ENCODE assay signal across 18 cellular contexts in the genomic region with DNA sequence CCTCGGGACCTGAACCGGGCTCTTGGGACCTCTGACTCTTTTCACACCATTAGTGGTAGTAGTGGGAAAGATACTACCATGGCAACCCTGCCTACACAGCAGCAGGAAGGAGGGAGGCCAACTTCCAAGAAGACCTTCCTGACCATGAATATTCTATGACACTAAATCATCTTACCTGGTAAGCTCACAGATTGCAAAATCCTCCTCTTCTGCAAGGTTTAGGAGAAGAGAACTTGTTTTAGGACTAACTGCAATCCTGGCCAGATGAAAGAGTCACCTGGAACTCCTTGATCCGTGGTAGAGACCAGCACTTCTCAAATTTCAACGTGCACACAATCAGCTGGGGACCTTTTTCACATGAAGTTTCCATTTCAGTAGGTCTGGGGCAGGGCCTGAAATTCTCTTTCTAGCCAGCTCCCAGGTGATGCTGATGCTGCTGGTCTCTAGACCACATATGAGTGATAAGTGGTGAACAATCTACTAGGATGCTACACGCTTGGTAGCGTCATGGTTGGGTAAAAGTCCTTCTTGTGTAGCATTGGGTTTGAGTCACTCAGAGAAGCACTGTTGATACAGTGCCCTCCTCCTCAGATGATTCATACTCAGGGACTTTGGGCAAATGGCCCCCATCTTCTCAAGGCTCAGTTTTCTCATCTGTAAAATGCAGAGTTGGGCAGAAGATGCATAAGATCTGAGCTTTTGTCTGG. TPM values are rescaled to one million over a fixed set of nuclear protein-coding genes. Genes with fewer than 3 reads are reported as not detected.
DNase-seq lines count a peak whose midpoint lies in the region; ATAC-seq and TF ChIP-seq lines count a peak whose summit lies in the region.
"Had no signal": no experiment of that assay in that cellular context is flagged by ENCODE, and none has a peak within 500 bp of the region (broad histone marks: within the 10 kb centered on the region; RNA-seq: fewer than 3 reads in every experiment).

No MANE protein-coding gene starts in this region.

- ATAC-seq in HG02610 (IDR thresholded peaks at IDR 0.05; ENCODE audit: unreplicated experiment) (peak; percentile 81), HG03039 (IDR thresholded peaks at IDR 0.05; ENCODE audit: unreplicated experiment) (no peak), GM18867 (IDR thresholded peaks at IDR 0.05; ENCODE audit: unreplicated experiment) (no peak)

- TF ChIP-seq CTCF in VCaP (conservative IDR thresholded peaks at IDR 0.05), result no peak

- peak overlapping the region; percentile 53 for H3K27ac ChIP-seq in VCaP

- DNase-seq in Daoy (ENCODE audit: low read depth) (peak; percentile 54), kidney tubule cell (ENCODE audit: low spot score) (peak; percentile 22), LoVo (ENCODE audit: low spot score) (no peak)
- DNase-seq: Calu3; CD4-positive, alpha-beta T cell; Kasumi-1; NCI-H1436; NCI-H2081 treated with DMSO at 0.1 percent for 48 hours; NCI-H2227 treated with DMSO at 0.1 percent for 48 hours; NCI-H69; NK-92 treated with Interleukin-12 subunit alpha and Interleukin-12 subunit beta, amount 100 ng/mL, for 24 hours; OCI-M1; Right ventricle myocardium superior; SK-N-SH had no signal

RNA-seq across cellular contexts. Expression of gene FICD, which starts 35.6 kb away (rescaled TPM):
- total RNA-seq in Daoy (2014; rRNA removed; shearing (Covaris generic)), result 4.2 and 5.1 TPM in 2 replicates
